In genomic region chr18:3319399-3319798, GRCh38 we compare ENCODE assay signal across 19 cellular contexts. TPM values are rescaled to one million over a fixed set of nuclear protein-coding genes. Genes with fewer than 3 reads are reported as not detected.
DNase-seq lines count a peak whose midpoint lies in the region; ATAC-seq, FAIRE-seq and TF ChIP-seq lines count a peak whose summit lies in the region.
"Had no signal": no experiment of that assay in that cellular context is flagged by ENCODE, and none has a peak within 500 bp of the region (broad histone marks: within the 10 kb centered on the region; RNA-seq: fewer than 3 reads in every experiment).

No MANE protein-coding gene starts in this region.

- peaks cover 23% of the 10 kb centered on the region for H3K4me1 Mint-ChIP-seq in activated CD4-positive, alpha-beta T cell treated with anti-CD3 and anti-CD28 coated beads for 36 hours
- H3K4me1 Mint-ChIP-seq in activated CD4-positive, alpha-beta T cell treated with anti-CD3 and anti-CD28 coated beads, Interleukin-2, amount 10 ng/mL, durations not matched to agents 7 days and 5 days: peaks cover 3% of the 10 kb centered on the region

- no peaks in the 10 kb centered on the region for H3K36me3 Mint-ChIP-seq in activated CD4-positive, alpha-beta T cell treated with anti-CD3 and anti-CD28 coated beads for 36 hours (ENCODE audit: low read depth)
- H3K36me3 Mint-ChIP-seq in activated CD4-positive, alpha-beta T cell treated with anti-CD3 and anti-CD28 coated beads, Interleukin-2, amount 10 ng/mL, durations not matched to agents 7 days and 5 days (ENCODE audit: low read depth): no peaks in the 10 kb centered on the region
- H3K36me3 Mint-ChIP-seq: activated naive CD8-positive, alpha-beta T cell had no signal

- no peak overlapping the region for H3K4me3 Mint-ChIP-seq in activated CD4-positive, alpha-beta T cell treated with anti-CD3 and anti-CD28 coated beads for 36 hours
- H3K4me3 Mint-ChIP-seq in activated CD4-positive, alpha-beta T cell treated with anti-CD3 and anti-CD28 coated beads, Interleukin-2, amount 10 ng/mL, durations not matched to agents 7 days and 5 days: no peak overlapping the region
- H3K4me3 Mint-ChIP-seq: activated naive CD8-positive, alpha-beta T cell; dendritic cell treated with granulocyte-macrophage colony-stimulating factor and Interleukin-4, amounts not matched to agents 40 ng/mL and 50 ng/mL, for 4 days had no signal

- CTCF ChIA-PET in activated CD4-positive, alpha-beta T cell treated with anti-CD3 and anti-CD28 coated beads for 36 hours (lab: Charles Lee): interaction anchor here (0.6 to 2.8 kb wide), 9 partner anchors 10 to 347 kb away, joined by 3 to 9 read pairs (median 4); no protein-coding TSS in a partner anchor
- CTCF ChIA-PET in activated CD4-positive, alpha-beta T cell treated with anti-CD3 and anti-CD28 coated beads, Interleukin-2, amount 10 ng/mL, durations not matched to agents 7 days and 5 days (lab: Charles Lee): interaction anchor here (0.6 to 2.1 kb wide), 5 partner anchors 9 to 334 kb away, joined by 3 to 9 read pairs (median 3); no protein-coding TSS in a partner anchor

- H3K9me3 Mint-ChIP-seq in activated CD4-positive, alpha-beta T cell treated with anti-CD3 and anti-CD28 coated beads for 36 hours (ENCODE audit: low read depth): peaks cover 1% of the 10 kb centered on the region
- H3K9me3 Mint-ChIP-seq in activated CD4-positive, alpha-beta T cell treated with anti-CD3 and anti-CD28 coated beads, Interleukin-2, amount 10 ng/mL, durations not matched to agents 7 days and 5 days: peaks cover 2% of the 10 kb centered on the region

- FAIRE-seq in bronchial epithelial cell (lab: Jason Lieb, UNC): no peak

- WGBS in prostate gland: 76% methylated on average over 5 of the region's 5 CpGs

- H3K4me1 ChIP-seq in ACC112 (ENCODE audit: control insufficient read depth, insufficient read depth, low read length, unreplicated experiment): peaks cover 45% of the 10 kb centered on the region
- no peaks in the 10 kb centered on the region for H3K4me1 ChIP-seq in prostate gland (replicated peaks)
- H3K4me1 ChIP-seq: breast epithelium, gastroesophageal sphincter, HAP-1, sigmoid colon had no signal

- DNase-seq in activated CD4-positive, alpha-beta T cell treated with anti-CD3 and anti-CD28 coated beads for 36 hours: peak; percentile 63
- no peak for DNase-seq in activated CD4-positive, alpha-beta T cell treated with anti-CD3 and anti-CD28 coated beads, Interleukin-2, amount 10 ng/mL, durations not matched to agents 7 days and 5 days
- DNase-seq in bronchial epithelial cell (ENCODE audit: low read depth) (peak; percentile 47), SIG-M5 treated with dmso at 0.1 percent for 504 hours (lab: John Stamatoyannopoulos, UW; ENCODE audit: unreplicated experiment) (no peak), prostate gland (ENCODE audit: low spot score) (no peak)
- DNase-seq: left ventricle myocardium superior, NCI-H1417, occipital lobe, sigmoid colon had no signal

- intact Hi-C loops in activated CD4-positive, alpha-beta T cell treated with anti-CD3 and anti-CD28 coated beads for 36 hours (cut with DNase I, micrococcal nuclease): loop anchor here in 1 of 2 experiments (1.0 kb wide), 1 partner anchor 14 kb away; no protein-coding TSS in a partner anchor
- intact Hi-C loops in prostate gland (cut with DNase I): no loop called here

- H3K4me3 ChIP-seq in ACC112 (ENCODE audit: low read depth, low read length) (no peak overlapping the region), bronchial epithelial cell (ENCODE audit: low read depth, low read length) (no peak overlapping the region), prostate gland (no peak overlapping the region)
- H3K4me3 ChIP-seq: breast epithelium, gastroesophageal sphincter, HAP-1, sigmoid colon, tibial nerve had no signal

- TF ChIP-seq CTCF in bronchial epithelial cell (IDR thresholded peaks at IDR 0.05; ENCODE audit: insufficient read depth, low read length, severe bottlenecking): no peak
- no peak for TF ChIP-seq CTCF in prostate gland (IDR thresholded peaks at IDR 0.05)

- H3K36me3 ChIP-seq in ACC112 (ENCODE audit: insufficient read depth, low read length) (no peaks in the 10 kb centered on the region), bronchial epithelial cell (ENCODE audit: control insufficient read depth, insufficient read depth, low read length) (no peaks in the 10 kb centered on the region), prostate gland (no peaks in the 10 kb centered on the region)
- H3K36me3 ChIP-seq: breast epithelium, gastroesophageal sphincter, HAP-1, sigmoid colon, tibial nerve had no signal

- no peak for TF ChIP-seq POLR2A in prostate gland (IDR thresholded peaks at IDR 0.05)

- H3K27me3 ChIP-seq in ACC112 (ENCODE audit: insufficient read depth, low read length) (no peaks in the 10 kb centered on the region), bronchial epithelial cell (ENCODE audit: control insufficient read depth, insufficient read depth, low read length) (no peaks in the 10 kb centered on the region), prostate gland (replicated peaks; ENCODE audit: insufficient read depth) (no peaks in the 10 kb centered on the region)
- H3K27me3 ChIP-seq: breast epithelium, gastroesophageal sphincter, sigmoid colon, tibial nerve had no signal

- H3K9me3 ChIP-seq in prostate gland: no peaks in the 10 kb centered on the region
- H3K9me3 ChIP-seq: breast epithelium, gastroesophageal sphincter, HAP-1, tibial nerve had no signal

- no peaks in the 10 kb centered on the region for H3K79me2 ChIP-seq in ACC112 (ENCODE audit: control insufficient read depth, insufficient read depth, low read length, unreplicated experiment)

- POLR2A ChIA-PET in activated CD4-positive, alpha-beta T cell treated with anti-CD3 and anti-CD28 coated beads for 36 hours (lab: Charles Lee): interaction anchor here (1.3 kb wide), 1 partner anchor 22 kb away, joined by 3 read pairs; no protein-coding TSS in a partner anchor
- POLR2A ChIA-PET in activated CD4-positive, alpha-beta T cell treated with anti-CD3 and anti-CD28 coated beads, Interleukin-2, amount 10 ng/mL, durations not matched to agents 7 days and 5 days (lab: Charles Lee): no interaction called here

- peak overlapping the region; percentile 9 for H3K27ac Mint-ChIP-seq in activated CD4-positive, alpha-beta T cell treated with anti-CD3 and anti-CD28 coated beads for 36 hours
- no peak overlapping the region for H3K27ac Mint-ChIP-seq in activated CD4-positive, alpha-beta T cell treated with anti-CD3 and anti-CD28 coated beads, Interleukin-2, amount 10 ng/mL, durations not matched to agents 7 days and 5 days
- H3K27ac Mint-ChIP-seq: activated naive CD8-positive, alpha-beta T cell; dendritic cell treated with granulocyte-macrophage colony-stimulating factor and Interleukin-4, amounts not matched to agents 40 ng/mL and 50 ng/mL, for 4 days had no signal

- peaks cover 6% of the 10 kb centered on the region for H3K27me3 Mint-ChIP-seq in activated CD4-positive, alpha-beta T cell treated with anti-CD3 and anti-CD28 coated beads for 36 hours
- H3K27me3 Mint-ChIP-seq in activated CD4-positive, alpha-beta T cell treated with anti-CD3 and anti-CD28 coated beads, Interleukin-2, amount 10 ng/mL, durations not matched to agents 7 days and 5 days: peaks cover 5% of the 10 kb centered on the region
- H3K27me3 Mint-ChIP-seq: dendritic cell treated with granulocyte-macrophage colony-stimulating factor and Interleukin-4, amounts not matched to agents 40 ng/mL and 50 ng/mL, for 4 days had no signal

- peak overlapping the region; percentile 46 for H2AFZ ChIP-seq in ACC112 (ENCODE audit: low read length, unreplicated experiment)

- peak; percentile 76 for ATAC-seq in activated CD4-positive, alpha-beta T cell treated with anti-CD3 and anti-CD28 coated beads for 36 hours
- peak; percentile 39 for ATAC-seq in HG03442 (IDR thresholded peaks at IDR 0.05; ENCODE audit: unreplicated experiment)
- no peak for ATAC-seq in HG02623 (IDR thresholded peaks at IDR 0.05; ENCODE audit: unreplicated experiment)
- ATAC-seq: gastroesophageal sphincter, left ventricle myocardium superior had no signal

- H3K27ac ChIP-seq in ACC112 (ENCODE audit: low read depth, low read length) (no peak overlapping the region), prostate gland (no peak overlapping the region)
- H3K27ac ChIP-seq: breast epithelium, C4-2B, gastroesophageal sphincter, sigmoid colon, tibial nerve had no signal

RNA-seq across cellular contexts. Expression of gene MYL12B, which starts 57.5 kb away (rescaled TPM):
- 100 to 1,000 TPM; 282 to 301 TPM for total RNA-seq in activated CD4-positive, alpha-beta T cell treated with anti-CD3 and anti-CD28 coated beads for 36 hours
- 100 to 1,000 TPM; 351 to 395 TPM for total RNA-seq in activated CD4-positive, alpha-beta T cell treated with anti-CD3 and anti-CD28 coated beads, Interleukin-2, amount 10 ng/mL, durations not matched to agents 7 days and 5 days
- total RNA-seq in bronchial epithelial cell (610 and 649 TPM in 2 replicates), prostate gland (100 to 1,000 TPM; 254 to 310 TPM)

Comparison
In these comparisons a context has a peak if more than half of its experiments do, and no peak if none do; other contexts are left out.
1. DNase-seq: peak in activated CD4-positive, alpha-beta T cell treated with anti-CD3 and anti-CD28 coated beads for 36 hours (single experiment) and bronchial epithelial cell (single experiment); none in activated CD4-positive, alpha-beta T cell treated with anti-CD3 and anti-CD28 coated beads, Interleukin-2, amount 10 ng/mL, durations not matched to agents 7 days and 5 days (single experiment), SIG-M5 treated with dmso at 0.1 percent for 504 hours (single experiment) and prostate gland (single experiment).